ENCODE assay signal across 1 cellular context in the genomic region with DNA sequence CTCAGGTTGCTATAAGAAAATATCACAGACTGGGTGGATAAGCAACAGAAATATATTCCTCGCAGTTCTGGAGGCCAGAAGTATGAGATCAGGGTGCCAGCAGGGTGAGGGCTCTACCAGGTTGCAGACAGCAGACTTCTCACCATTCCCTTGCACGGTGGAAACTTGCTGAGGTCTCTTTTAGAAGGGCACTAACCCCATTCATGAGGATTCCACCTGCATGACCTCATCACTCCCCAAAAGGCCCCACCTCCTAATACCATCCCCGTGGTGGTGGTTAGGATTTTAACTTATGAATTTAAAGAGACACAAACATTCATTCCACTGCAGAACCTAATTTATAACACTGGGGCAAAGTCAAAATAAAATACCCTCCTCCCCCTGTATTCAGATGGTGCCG.
TF ChIP-seq lines count a peak whose summit lies in the region.

No MANE protein-coding gene starts in this region.

TF ChIP-seq in GM23338, 12 proteins besides CTCF, POLR2A, EP300 and RAD21 (continued from another document):
- TF ChIP-seq ZNF462 (CRISPR knock-in tag; IDR thresholded peaks at IDR 0.05) (no peak), ETS1 (IDR thresholded peaks at IDR 0.05) (no peak)
